ENCODE assay signal across 24 cellular contexts in the genomic region with DNA sequence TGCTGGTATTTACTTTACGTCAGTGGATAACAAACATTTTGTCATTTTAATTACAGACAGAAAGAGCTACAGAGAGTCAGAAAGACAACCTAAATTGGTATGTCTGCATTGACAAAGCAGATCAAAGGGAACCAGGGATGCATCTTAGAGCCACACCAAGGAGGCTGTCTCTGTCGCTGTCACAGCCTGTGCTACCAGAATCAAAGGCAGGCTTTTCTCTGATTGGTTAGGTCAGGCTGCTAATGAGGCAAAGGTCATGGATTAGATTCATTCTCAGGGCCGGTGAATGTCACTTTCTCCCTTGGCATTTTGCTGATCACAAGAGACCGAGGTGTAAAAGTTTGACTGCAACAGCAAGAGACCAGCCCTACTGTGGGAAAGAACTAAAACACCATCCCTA.
A peak's percentile ranks its signal among the peaks of the same experiment; 100 is the strongest.
DNase-seq lines count a peak whose midpoint lies in the region; ATAC-seq and TF ChIP-seq lines count a peak whose summit lies in the region.
"Had no signal": no experiment of that assay in that cellular context is flagged by ENCODE, and none has a peak within 500 bp of the region (broad histone marks: within the 10 kb centered on the region; RNA-seq: fewer than 3 reads in every experiment).

No MANE protein-coding gene starts in this region.

- H3K4me1 ChIP-seq in endodermal cell (ENCODE audit: control insufficient read depth, insufficient read depth, low read length), result peaks cover 5% of the 10 kb centered on the region
- peaks cover 26% of the 10 kb centered on the region for H3K4me1 ChIP-seq in mucosa of stomach (ENCODE audit: control insufficient read depth, insufficient read depth, low read length)
- H3K4me1 ChIP-seq: uterus had no signal

- ATAC-seq in GM19467 (IDR thresholded peaks at IDR 0.05; ENCODE audit: unreplicated experiment) (no peak), HG02588 (IDR thresholded peaks at IDR 0.05; ENCODE audit: unreplicated experiment) (no peak)
- ATAC-seq: activated T-cell treated with anti-CD3 and anti-CD28 coated beads, Interleukin-2, amount 50 U/mL, for 4 hours; HepG2 had no signal

- H3K9me3 Mint-ChIP-seq in endodermal cell, result peaks cover 4% of the 10 kb centered on the region
- no peaks in the 10 kb centered on the region for H3K9me3 Mint-ChIP-seq in activated CD4-positive, alpha-beta T cell treated with anti-CD3 and anti-CD28 coated beads, Interleukin-2, amount 10 ng/mL, durations not matched to agents 7 days and 5 days
- H3K9me3 Mint-ChIP-seq: activated CD4-positive, alpha-beta T cell treated with anti-CD3 and anti-CD28 coated beads, Interleukin-2, amount 10 ng/mL, durations not matched to agents 24 days and 14 days had no signal

- H3K27ac Mint-ChIP-seq in endodermal cell, result no peak overlapping the region
- H3K27ac Mint-ChIP-seq in activated CD4-positive, alpha-beta T cell treated with anti-CD3 and anti-CD28 coated beads, Interleukin-2, amount 10 ng/mL, durations not matched to agents 7 days and 5 days, result no peak overlapping the region
- H3K27ac Mint-ChIP-seq: activated CD4-positive, alpha-beta T cell treated with anti-CD3 and anti-CD28 coated beads, Interleukin-2, amount 10 ng/mL, durations not matched to agents 24 days and 14 days had no signal

- POLR2A ChIA-PET in activated CD4-positive, alpha-beta T cell treated with anti-CD3 and anti-CD28 coated beads, Interleukin-2, amount 10 ng/mL, durations not matched to agents 7 days and 5 days (lab: Charles Lee), result no interaction called here

- no peaks in the 10 kb centered on the region for H3K36me3 Mint-ChIP-seq in endodermal cell (ENCODE audit: low read depth)
- no peaks in the 10 kb centered on the region for H3K36me3 Mint-ChIP-seq in activated CD4-positive, alpha-beta T cell treated with anti-CD3 and anti-CD28 coated beads, Interleukin-2, amount 10 ng/mL, durations not matched to agents 7 days and 5 days (ENCODE audit: low read depth)
- H3K36me3 Mint-ChIP-seq: CD14-positive monocyte had no signal

- DNase-seq in ELF-1 (ENCODE audit: low read depth, low spot score) (peak; percentile 64), HuH-7 (ENCODE audit: low spot score) (peak; percentile 3), endodermal cell (peak; percentile 64)
- DNase-seq in activated CD4-positive, alpha-beta T cell treated with anti-CD3 and anti-CD28 coated beads, Interleukin-2, amount 10 ng/mL, durations not matched to agents 7 days and 5 days, result no peak
- DNase-seq: activated CD4-positive, alpha-beta T cell treated with anti-CD3 and anti-CD28 coated beads, Interleukin-2, amount 10 ng/mL, durations not matched to agents 24 days and 14 days; activated naive CD4-positive, alpha-beta T cell; activated T-cell treated with anti-CD3 and anti-CD28 coated beads, Interleukin-2, amount 50 U/mL, for 4 hours; dorsolateral prefrontal cortex; EL; GM23248; Kasumi-1; mammary epithelial cell; NCI-H1930; NCI-H345; stimulated activated naive CD4-positive, alpha-beta T cell; uterus; WERI-Rb-1 had no signal

- peaks cover 17% of the 10 kb centered on the region for H3K4me1 Mint-ChIP-seq in endodermal cell
- no peaks in the 10 kb centered on the region for H3K4me1 Mint-ChIP-seq in activated CD4-positive, alpha-beta T cell treated with anti-CD3 and anti-CD28 coated beads, Interleukin-2, amount 10 ng/mL, durations not matched to agents 7 days and 5 days
- H3K4me1 Mint-ChIP-seq: activated CD4-positive, alpha-beta T cell treated with anti-CD3 and anti-CD28 coated beads, Interleukin-2, amount 10 ng/mL, durations not matched to agents 24 days and 14 days; CD14-positive monocyte had no signal

- no peak overlapping the region for H3K4me3 ChIP-seq in endodermal cell (ENCODE audit: low read length)
- peak overlapping the region; percentile 10 for H3K4me3 ChIP-seq in mucosa of stomach (ENCODE audit: low read length)
- H3K4me3 ChIP-seq: dorsolateral prefrontal cortex, GM23248, uterus had no signal

- H3K4me3 Mint-ChIP-seq in endodermal cell, result no peak overlapping the region
- H3K4me3 Mint-ChIP-seq in activated CD4-positive, alpha-beta T cell treated with anti-CD3 and anti-CD28 coated beads, Interleukin-2, amount 10 ng/mL, durations not matched to agents 7 days and 5 days, result no peak overlapping the region
- H3K4me3 Mint-ChIP-seq: activated CD4-positive, alpha-beta T cell treated with anti-CD3 and anti-CD28 coated beads, Interleukin-2, amount 10 ng/mL, durations not matched to agents 24 days and 14 days; activated T-cell treated with anti-CD3 and anti-CD28 coated beads, Interleukin-2, amount 50 U/mL, for 4 hours; CD14-positive monocyte had no signal

- no peaks in the 10 kb centered on the region for H3K27me3 Mint-ChIP-seq in endodermal cell (ENCODE audit: insufficient read depth)
- H3K27me3 Mint-ChIP-seq in activated CD4-positive, alpha-beta T cell treated with anti-CD3 and anti-CD28 coated beads, Interleukin-2, amount 10 ng/mL, durations not matched to agents 7 days and 5 days, result no peaks in the 10 kb centered on the region
- H3K27me3 Mint-ChIP-seq: activated CD4-positive, alpha-beta T cell treated with anti-CD3 and anti-CD28 coated beads, Interleukin-2, amount 10 ng/mL, durations not matched to agents 24 days and 14 days had no signal

- H3K27ac ChIP-seq in endodermal cell (ENCODE audit: low read depth, low read length), result no peak overlapping the region
- H3K27ac ChIP-seq: dorsolateral prefrontal cortex, GM23248, HL-60, neutrophil, uterus, WERI-Rb-1 had no signal

- CTCF ChIA-PET in activated CD4-positive, alpha-beta T cell treated with anti-CD3 and anti-CD28 coated beads, Interleukin-2, amount 10 ng/mL, durations not matched to agents 7 days and 5 days (lab: Charles Lee), result no interaction called here

- H3K27me3 ChIP-seq in endodermal cell (ENCODE audit: control insufficient read depth, insufficient read depth, low read length, poor library complexity, severe bottlenecking), result no peaks in the 10 kb centered on the region
- H3K27me3 ChIP-seq in mucosa of stomach (ENCODE audit: control insufficient read depth, insufficient read depth, low read length), result no peaks in the 10 kb centered on the region
- H3K27me3 ChIP-seq: dorsolateral prefrontal cortex, neutrophil, uterus had no signal

- H3K36me3 ChIP-seq in endodermal cell (ENCODE audit: control insufficient read depth, insufficient read depth, low read length) (no peaks in the 10 kb centered on the region), mucosa of stomach (ENCODE audit: control insufficient read depth, insufficient read depth, low read length) (no peaks in the 10 kb centered on the region)
- H3K36me3 ChIP-seq: neutrophil, uterus, WERI-Rb-1 had no signal

- no peak for TF ChIP-seq CTCF in endodermal cell (conservative IDR thresholded peaks at IDR 0.05)

- 34 to 60% methylated on average over 3 to 4 of the region's 4 CpGs for WGBS in endodermal cell (ENCODE audit: insufficient coverage in 1 of 2, insufficient read length in 1 of 2), 2 experiments

- H3K9me3 ChIP-seq in endodermal cell (ENCODE audit: control insufficient read depth, low read length) (peaks cover 2% of the 10 kb centered on the region), mucosa of stomach (ENCODE audit: control insufficient read depth, low read length) (no peaks in the 10 kb centered on the region)
- H3K9me3 ChIP-seq: neutrophil, uterus had no signal

- H3K9ac ChIP-seq in endodermal cell (ENCODE audit: extremely low read depth, low read length, poor library complexity, severe bottlenecking), result no peak overlapping the region
- no peak overlapping the region for H3K9ac ChIP-seq in mucosa of stomach (ENCODE audit: low read length)
- H3K9ac ChIP-seq: GM23248 had no signal
